Comparison of ENCODE assay signal across 17 cellular contexts in the genomic region with DNA sequence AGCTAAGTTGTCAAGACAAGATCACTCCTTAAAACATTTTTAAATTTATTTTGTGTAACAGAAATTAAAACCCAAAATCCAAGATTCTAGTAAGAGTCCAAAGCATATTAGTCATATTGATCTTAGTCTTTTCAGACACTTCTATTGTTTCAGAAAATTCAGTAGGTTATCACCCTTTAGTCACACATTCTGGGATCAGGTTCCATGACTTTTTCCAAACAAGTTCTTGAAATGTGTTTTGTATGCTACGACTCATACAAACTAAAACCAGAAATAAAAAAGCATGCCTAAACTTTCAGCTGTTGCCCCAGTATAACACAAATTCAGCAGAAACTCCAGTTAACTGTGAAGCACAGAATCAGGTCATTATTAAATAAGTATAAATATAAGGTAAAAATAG. TPM values are rescaled to one million over a fixed set of nuclear protein-coding genes. Genes with fewer than 3 reads are reported as not detected.
"Had no signal": no experiment of that assay in that cellular context is flagged by ENCODE, and none has a peak within 500 bp of the region (broad histone marks: within the 10 kb centered on the region; RNA-seq: fewer than 3 reads in every experiment).

No MANE protein-coding gene starts in this region.

- H3K4me1 ChIP-seq: right atrium auricular region had no signal

- H3K27me3 ChIP-seq: right atrium auricular region had no signal

- H3K27ac ChIP-seq: coronary artery, right atrium auricular region, thoracic aorta had no signal

- H3K27me3 Mint-ChIP-seq: activated CD4-positive, alpha-beta memory T cell treated with anti-CD3 and anti-CD28 coated beads, Interleukin-2, amount 10 ng/mL, durations not matched to agents 7 days and 5 days; activated naive CD4-positive, alpha-beta T cell treated with anti-CD3 and anti-CD28 coated beads, Interleukin-2, amount 50 U/mL, for 24 hours; central memory CD8-positive, alpha-beta T cell had no signal

- H3K4me1 Mint-ChIP-seq: activated CD4-positive, alpha-beta memory T cell treated with anti-CD3 and anti-CD28 coated beads, Interleukin-2, amount 10 ng/mL, durations not matched to agents 7 days and 5 days; activated naive CD4-positive, alpha-beta T cell treated with anti-CD3 and anti-CD28 coated beads, Interleukin-2, amount 50 U/mL, for 24 hours; central memory CD8-positive, alpha-beta T cell; natural killer cell; WTC11 had no signal

- H3K9me3 Mint-ChIP-seq: activated naive CD4-positive, alpha-beta T cell treated with anti-CD3 and anti-CD28 coated beads, Interleukin-2, amount 50 U/mL, for 24 hours had no signal

- H3K4me3 Mint-ChIP-seq: activated CD4-positive, alpha-beta memory T cell treated with anti-CD3 and anti-CD28 coated beads, Interleukin-2, amount 10 ng/mL, durations not matched to agents 7 days and 5 days; activated naive CD4-positive, alpha-beta T cell treated with anti-CD3 and anti-CD28 coated beads, Interleukin-2, amount 50 U/mL, for 24 hours; activated T-cell treated with anti-CD3 and anti-CD28 coated beads, Interleukin-2, amount 50 U/mL, for 4 hours; central memory CD8-positive, alpha-beta T cell; natural killer cell; WTC11 had no signal

- H3K9me3 ChIP-seq: thoracic aorta had no signal

- DNase-seq: activated CD4-positive, alpha-beta memory T cell treated with anti-CD3 and anti-CD28 coated beads, Interleukin-2, amount 10 ng/mL, durations not matched to agents 7 days and 5 days; activated CD4-positive, alpha-beta T cell treated with anti-CD3 and anti-CD28 coated beads for 4 hours; activated effector memory CD4-positive, alpha-beta T cell treated with Interleukin-2 at 50 U/mL for 16 hours; activated T-cell treated with anti-CD3 and anti-CD28 coated beads, Interleukin-2, amount 50 U/mL, for 4 hours; effector CD4-positive, alpha-beta T cell; glutamatergic neuron; hypothalamus; mesendoderm; natural killer cell; T-helper 2 cell had no signal

- H3K36me3 Mint-ChIP-seq: activated naive CD4-positive, alpha-beta T cell treated with anti-CD3 and anti-CD28 coated beads, Interleukin-2, amount 50 U/mL, for 24 hours had no signal

- H3K36me3 ChIP-seq: right atrium auricular region, thoracic aorta had no signal

- ATAC-seq: activated T-cell treated with anti-CD3 and anti-CD28 coated beads, Interleukin-2, amount 50 U/mL, for 4 hours; natural killer cell; WTC11 had no signal

- H3K4me3 ChIP-seq: coronary artery, right atrium auricular region, skin epidermis, thoracic aorta had no signal

- H3K27ac Mint-ChIP-seq: activated CD4-positive, alpha-beta memory T cell treated with anti-CD3 and anti-CD28 coated beads, Interleukin-2, amount 10 ng/mL, durations not matched to agents 7 days and 5 days; activated naive CD4-positive, alpha-beta T cell treated with anti-CD3 and anti-CD28 coated beads, Interleukin-2, amount 50 U/mL, for 24 hours; natural killer cell; WTC11 had no signal

RNA-seq across cellular contexts. Expression of gene SEMA3D, which starts 10.7 kb away (rescaled TPM):
- total RNA-seq: activated CD4-positive, alpha-beta memory T cell treated with anti-CD3 and anti-CD28 coated beads, Interleukin-2, amount 10 ng/mL, durations not matched to agents 7 days and 5 days; natural killer cell had no signal
